ENCODE assay signal across 2 cellular contexts in genomic region chr9:21553441-21553840, GRCh38.
TF ChIP-seq lines count a peak whose summit lies in the region.

No MANE protein-coding gene starts in this region.

TF ChIP-seq in A549, 52 proteins besides CTCF, POLR2A, EP300 and RAD21:
- no peak for TF ChIP-seq ELK1 (IDR thresholded peaks at IDR 0.05; ENCODE audit: low read depth, low read length)
- no peak for TF ChIP-seq JUN (IDR thresholded peaks at IDR 0.05)
- no peak for TF ChIP-seq BCL3 (IDR thresholded peaks at IDR 0.05)

TF ChIP-seq in HCT116, 20 proteins besides CTCF, POLR2A, EP300 and RAD21 (continued from another document):
- TF ChIP-seq MAX (IDR thresholded peaks at IDR 0.05): no peak
- TF ChIP-seq REST (IDR thresholded peaks at IDR 0.05; ENCODE audit: low read depth): no peak
- TF ChIP-seq JUND (IDR thresholded peaks at IDR 0.05): no peak
- no peak for TF ChIP-seq EZH2phosphoT487 (IDR thresholded peaks at IDR 0.05; ENCODE audit: borderline replicate concordance)
- TF ChIP-seq CBX3 (IDR thresholded peaks at IDR 0.05; ENCODE audit: low read depth): no peak
- no peak for TF ChIP-seq SIN3A (IDR thresholded peaks at IDR 0.05; ENCODE audit: low read depth)
- TF ChIP-seq POLR2AphosphoS5 (IDR thresholded peaks at IDR 0.05; ENCODE audit: low read depth, low read length): no peak; the same call in 1 of the 2 replicates
- no peak for TF ChIP-seq CEBPB (IDR thresholded peaks at IDR 0.05; ENCODE audit: low read depth)
- no peak for TF ChIP-seq YY1 (IDR thresholded peaks at IDR 0.05; ENCODE audit: extremely low read depth, insufficient replicate concordance, low read depth, low read length)
- no peak for TF ChIP-seq SRF (IDR thresholded peaks at IDR 0.05; ENCODE audit: low read depth)
- no peak for TF ChIP-seq ZBTB33 (IDR thresholded peaks at IDR 0.05; ENCODE audit: extremely low read depth, insufficient replicate concordance, low read length)
- TF ChIP-seq TCF7L2 (IDR thresholded peaks at IDR 0.05; ENCODE audit: borderline replicate concordance, extremely low read depth, insufficient read depth, insufficient read length): no peak
- TF ChIP-seq SP1 (IDR thresholded peaks at IDR 0.05; ENCODE audit: low read depth): no peak
